8 cellular contexts compared by ENCODE assay signal in the genomic region with DNA sequence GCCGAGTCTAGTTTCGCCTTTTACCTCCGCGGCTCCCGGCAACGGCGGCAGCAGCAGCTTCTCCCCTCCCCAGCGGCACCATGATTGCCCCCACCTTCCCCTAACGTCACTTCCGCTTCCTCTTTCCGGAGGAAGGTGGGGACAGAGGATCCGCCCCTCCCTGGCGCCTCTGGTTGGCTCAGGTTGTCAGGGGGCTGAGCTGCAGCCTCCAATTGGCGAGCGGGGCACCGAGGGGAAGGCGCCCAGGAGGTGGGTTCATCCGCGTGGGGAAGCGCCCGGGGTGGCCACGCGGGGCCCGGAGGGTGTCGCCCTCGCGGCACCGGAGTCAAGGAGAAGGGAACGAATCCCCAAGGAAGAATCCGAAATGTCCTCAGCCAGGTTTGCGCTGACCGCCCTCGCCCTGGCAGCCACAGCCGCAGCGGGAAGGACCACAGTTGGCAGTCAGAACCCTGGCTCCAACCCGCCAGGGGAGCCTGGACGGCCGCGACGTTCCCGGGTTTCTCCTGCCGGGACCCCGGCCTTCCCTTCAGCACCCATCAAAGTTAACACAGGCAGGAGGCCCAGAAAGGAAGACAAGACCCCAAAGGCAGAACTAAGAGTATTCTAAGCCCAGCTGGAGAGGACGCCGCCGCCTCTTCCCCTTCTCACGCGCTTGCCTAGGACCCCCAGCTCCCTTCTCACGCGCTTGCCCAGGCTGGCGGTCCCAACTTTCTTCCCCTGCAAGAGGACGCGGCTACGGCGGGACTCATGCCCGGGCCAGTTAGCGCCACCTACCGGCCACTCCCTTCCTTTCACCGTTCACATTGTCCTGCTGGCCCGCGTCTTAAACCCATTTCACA. TPM values are rescaled to one million over a fixed set of nuclear protein-coding genes. Genes with fewer than 3 reads are reported as not detected.
DNase-seq lines count a peak whose midpoint lies in the region; ATAC-seq and TF ChIP-seq lines count a peak whose summit lies in the region.

A gene (minus strand): TSS at position 86 of the 839 bp plus-strand sequence. CDS start 1,934 bp downstream, outside the sequence.

- H3K9me3 ChIP-seq in adipocyte (ENCODE audit: control insufficient read depth, low read length) (no peaks in the 10 kb centered on the region), heart left ventricle (no peaks in the 10 kb centered on the region), upper lobe of right lung (no peaks in the 10 kb centered on the region)

- DNase-seq in NCI-H1436 (lab: John Stamatoyannopoulos, UW) (peak; percentile 97), T follicular helper cell (ENCODE audit: low read depth) (peak; percentile 96), adipocyte (ENCODE audit: low read depth) (peak; percentile 99), heart left ventricle (peak; percentile 98 to 99 (median 98)), posterior cingulate gyrus (peak; percentile 93 to 99 (median 98)), upper lobe of right lung (peak; percentile 98)

- intact Hi-C loops in heart left ventricle (cut with DNase I): loop anchor here in 8 of 10 donors (1.0 to 10.0 kb wide), 10 partner anchors 47 to 167 kb away; a partner anchor contains a TSS
- intact Hi-C loops in posterior cingulate gyrus (cut with DNase I): loop anchor here (1.0 to 2.0 kb wide), 2 partner anchors 51 to 167 kb away; a partner anchor contains a TSS
- intact Hi-C loops in upper lobe of right lung (cut with DNase I): no loop called here

- H3K4me3 ChIP-seq in GM12875 (ENCODE audit: low read depth, low read length) (peak within 1 kb of the TSS; percentile 76), adipocyte (ENCODE audit: low read length) (peak within 1 kb of the TSS; percentile 100), heart left ventricle (peak within 1 kb of the TSS; percentile 60 to 98 (median 86)), upper lobe of right lung (peak within 1 kb of the TSS; percentile 92)

- H3K27ac ChIP-seq in heart left ventricle (peak within 1 kb of the TSS; percentile 22 to 97 (median 93)), upper lobe of right lung (peak within 1 kb of the TSS; percentile 95)

- ATAC-seq in HG02798 (IDR thresholded peaks at IDR 0.05; ENCODE audit: poor library complexity, unreplicated experiment) (peak; percentile 98), heart left ventricle (peak; percentile 99), upper lobe of right lung (peak; percentile 99)

- 0 to 1% (median 0%) methylated on average over 28 to 61 of the region's 61 CpGs for WGBS in heart left ventricle, 4 donors

- H3K36me3 ChIP-seq in adipocyte (ENCODE audit: control insufficient read depth, insufficient read depth, low read length, severe bottlenecking) (peaks cover 49% of the 10 kb centered on the region), heart left ventricle (peaks cover 0 to 67% (median 59%) of the 10 kb centered on the region in 9 donors), upper lobe of right lung (peaks cover 58% of the 10 kb centered on the region)

- TF ChIP-seq CTCF in GM12875 (IDR thresholded peaks at IDR 0.05; ENCODE audit: borderline replicate concordance, insufficient read depth, low read depth, low read length): peak; percentile 89
- peak; percentile 85 to 97 (median 92) for TF ChIP-seq CTCF in heart left ventricle (IDR thresholded peaks at IDR 0.05)
- peak; percentile 92 for TF ChIP-seq CTCF in upper lobe of right lung (IDR thresholded peaks at IDR 0.05)

- H3K4me1 ChIP-seq in adipocyte (ENCODE audit: control insufficient read depth, insufficient read depth, low read length) (peaks cover 14% of the 10 kb centered on the region), heart left ventricle (peaks cover 0 to 47% (median 32%) of the 10 kb centered on the region in 12 donors), upper lobe of right lung (peaks cover 40% of the 10 kb centered on the region)

- TF ChIP-seq POLR2A in heart left ventricle (IDR thresholded peaks at IDR 0.05): peak in 1 of 2 donors; percentile 87

- peak within 1 kb of the TSS; percentile 99 for H3K9ac ChIP-seq in adipocyte (ENCODE audit: low read length)

- H3K27me3 ChIP-seq in adipocyte (replicated peaks; ENCODE audit: control insufficient read depth, insufficient read depth, low read length) (no peaks in the 10 kb centered on the region), heart left ventricle (no peaks in the 10 kb centered on the region), upper lobe of right lung (no peaks in the 10 kb centered on the region)

RNA-seq across cellular contexts. Expression of the gene that starts here (rescaled TPM):
- total RNA-seq in heart left ventricle (10 to 100 TPM in 7 of 9 donors, 1 to 10 TPM in 2; 4.2 to 19.5 (median 12.4) TPM), upper lobe of right lung (26.3 TPM)
- polyA plus RNA-seq in heart left ventricle: 1 to 10 TPM; 1.7 to 7.4 TPM

Comparison
In these comparisons a context has a peak if more than half of its experiments do, and no peak if none do; other contexts are left out.
1. Peak in every context shown above with its lines: DNase-seq, ATAC-seq, H3K4me3 ChIP-seq and H3K27ac ChIP-seq.